ENCODE assay signal across 1 cellular context in genomic region chr13:95180513-95181245, GRCh38.
TF ChIP-seq lines count a peak whose summit lies in the region.

No MANE protein-coding gene starts in this region.

TF ChIP-seq in HepG2, 621 proteins besides CTCF, POLR2A, EP300 and RAD21 (continued from another document and continues in another):
- TF ChIP-seq, protein P1, sequence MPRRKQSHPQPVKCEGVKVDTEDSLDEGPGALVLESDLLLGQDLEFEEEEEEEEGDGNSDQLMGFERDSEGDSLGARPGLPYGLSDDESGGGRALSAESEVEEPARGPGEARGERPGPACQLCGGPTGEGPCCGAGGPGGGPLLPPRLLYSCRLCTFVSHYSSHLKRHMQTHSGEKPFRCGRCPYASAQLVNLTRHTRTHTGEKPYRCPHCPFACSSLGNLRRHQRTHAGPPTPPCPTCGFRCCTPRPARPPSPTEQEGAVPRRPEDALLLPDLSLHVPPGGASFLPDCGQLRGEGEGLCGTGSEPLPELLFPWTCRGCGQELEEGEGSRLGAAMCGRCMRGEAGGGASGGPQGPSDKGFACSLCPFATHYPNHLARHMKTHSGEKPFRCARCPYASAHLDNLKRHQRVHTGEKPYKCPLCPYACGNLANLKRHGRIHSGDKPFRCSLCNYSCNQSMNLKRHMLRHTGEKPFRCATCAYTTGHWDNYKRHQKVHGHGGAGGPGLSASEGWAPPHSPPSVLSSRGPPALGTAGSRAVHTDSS (CRISPR knock-in tag; conservative IDR thresholded peaks at IDR 0.05) = no peak
- TF ChIP-seq ZNF891 (CRISPR knock-in tag; IDR thresholded peaks at IDR 0.05) = no peak
- 0 out of 2 replicates have a peak, but pooled peaks have one; percentile 71 for TF ChIP-seq ZSCAN9 (CRISPR knock-in tag; IDR thresholded peaks at IDR 0.05; ENCODE audit: borderline replicate concordance)
- no peak for TF ChIP-seq SOX6 (IDR thresholded peaks at IDR 0.05)
- TF ChIP-seq SOX6 (CRISPR knock-in tag; IDR thresholded peaks at IDR 0.05) = peak; percentile 70
- TF ChIP-seq CSRNP1 (CRISPR knock-in tag; IDR thresholded peaks at IDR 0.05) = no peak
- TF ChIP-seq, protein P2, sequence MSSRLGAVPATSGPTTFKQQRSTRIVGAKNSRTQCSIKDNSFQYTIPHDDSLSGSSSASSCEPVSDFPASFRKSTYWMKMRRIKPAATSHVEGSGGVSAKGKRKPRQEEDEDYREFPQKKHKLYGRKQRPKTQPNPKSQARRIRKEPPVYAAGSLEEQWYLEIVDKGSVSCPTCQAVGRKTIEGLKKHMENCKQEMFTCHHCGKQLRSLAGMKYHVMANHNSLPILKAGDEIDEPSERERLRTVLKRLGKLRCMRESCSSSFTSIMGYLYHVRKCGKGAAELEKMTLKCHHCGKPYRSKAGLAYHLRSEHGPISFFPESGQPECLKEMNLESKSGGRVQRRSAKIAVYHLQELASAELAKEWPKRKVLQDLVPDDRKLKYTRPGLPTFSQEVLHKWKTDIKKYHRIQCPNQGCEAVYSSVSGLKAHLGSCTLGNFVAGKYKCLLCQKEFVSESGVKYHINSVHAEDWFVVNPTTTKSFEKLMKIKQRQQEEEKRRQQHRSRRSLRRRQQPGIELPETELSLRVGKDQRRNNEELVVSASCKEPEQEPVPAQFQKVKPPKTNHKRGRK (CRISPR knock-in tag; IDR thresholded peaks at IDR 0.05) = no peak
- no peak for TF ChIP-seq ZNF503 (CRISPR knock-in tag; IDR thresholded peaks at IDR 0.05)
- TF ChIP-seq YEATS2 (CRISPR knock-in tag; IDR thresholded peaks at IDR 0.05; ENCODE audit: borderline replicate concordance) = no peak
- no peak for TF ChIP-seq ZSCAN31 (CRISPR knock-in tag; IDR thresholded peaks at IDR 0.05; ENCODE audit: low read depth)
- no peak for TF ChIP-seq AHR (CRISPR knock-in tag; IDR thresholded peaks at IDR 0.05)
- no peak for TF ChIP-seq ISX (CRISPR knock-in tag; conservative IDR thresholded peaks at IDR 0.05)
- TF ChIP-seq EHMT2 (IDR thresholded peaks at IDR 0.05; ENCODE audit: borderline replicate concordance, low read depth, low read length) = no peak
- no peak for TF ChIP-seq MXD4 (CRISPR knock-in tag; IDR thresholded peaks at IDR 0.05)
- TF ChIP-seq HOXA5 (CRISPR knock-in tag; IDR thresholded peaks at IDR 0.05) = no peak
- TF ChIP-seq FOXO4 (CRISPR knock-in tag; conservative IDR thresholded peaks at IDR 0.05) = no peak
- TF ChIP-seq CHD2 (IDR thresholded peaks at IDR 0.05; ENCODE audit: low read depth, low read length) = no peak
- no peak for TF ChIP-seq KDM1A (CRISPR knock-in tag; IDR thresholded peaks at IDR 0.05)
- no peak for TF ChIP-seq ZNF382 (CRISPR knock-in tag; IDR thresholded peaks at IDR 0.05; ENCODE audit: borderline replicate concordance)
- TF ChIP-seq MEIS2 (CRISPR knock-in tag; IDR thresholded peaks at IDR 0.05) = no peak
- no peak for TF ChIP-seq SMAD3 (CRISPR knock-in tag; IDR thresholded peaks at IDR 0.05)
- TF ChIP-seq POLR2G (IDR thresholded peaks at IDR 0.05; ENCODE audit: low read depth, low read length) = no peak
- TF ChIP-seq MLXIP (CRISPR knock-in tag; IDR thresholded peaks at IDR 0.05; ENCODE audit: borderline replicate concordance) = no peak
- TF ChIP-seq MAX (IDR thresholded peaks at IDR 0.05) = 0 out of 2 replicates have a peak, but pooled peaks have one; percentile 18
- no peak for TF ChIP-seq ZBTB1 (CRISPR knock-in tag; IDR thresholded peaks at IDR 0.05; ENCODE audit: borderline replicate concordance)
- peak; percentile 64 for TF ChIP-seq SKI (IDR thresholded peaks at IDR 0.05; ENCODE audit: partially characterized antibody)
- no peak for TF ChIP-seq ZNF160 (CRISPR knock-in tag; IDR thresholded peaks at IDR 0.05)
- TF ChIP-seq KDM5B (CRISPR knock-in tag; IDR thresholded peaks at IDR 0.05; ENCODE audit: borderline replicate concordance) = no peak
- TF ChIP-seq ZFP36L1 (CRISPR knock-in tag; IDR thresholded peaks at IDR 0.05) = no peak
- TF ChIP-seq NR2F6 (IDR thresholded peaks at IDR 0.05) = no peak
- no peak for TF ChIP-seq NR2F6 (CRISPR knock-in tag; IDR thresholded peaks at IDR 0.05)
- peak; percentile 25; the same call in 1 of the 2 replicates for TF ChIP-seq FOSL2 (CRISPR knock-in tag; IDR thresholded peaks at IDR 0.05)
- no peak for TF ChIP-seq KLF16 (CRISPR knock-in tag; IDR thresholded peaks at IDR 0.05)
- no peak for TF ChIP-seq DMAP1 (CRISPR knock-in tag; IDR thresholded peaks at IDR 0.05)
- no peak for TF ChIP-seq NFIB (CRISPR knock-in tag; IDR thresholded peaks at IDR 0.05; ENCODE audit: borderline replicate concordance)
- no peak for TF ChIP-seq ZNF101 (CRISPR knock-in tag; IDR thresholded peaks at IDR 0.05; ENCODE audit: borderline replicate concordance, low read depth)
- no peak for TF ChIP-seq ADNP (CRISPR knock-in tag; IDR thresholded peaks at IDR 0.05)
- TF ChIP-seq SRSF1 (optimal IDR thresholded peaks at IDR 0.05; ENCODE audit: low read depth, low read length) = no peak
- TF ChIP-seq, protein P3, sequence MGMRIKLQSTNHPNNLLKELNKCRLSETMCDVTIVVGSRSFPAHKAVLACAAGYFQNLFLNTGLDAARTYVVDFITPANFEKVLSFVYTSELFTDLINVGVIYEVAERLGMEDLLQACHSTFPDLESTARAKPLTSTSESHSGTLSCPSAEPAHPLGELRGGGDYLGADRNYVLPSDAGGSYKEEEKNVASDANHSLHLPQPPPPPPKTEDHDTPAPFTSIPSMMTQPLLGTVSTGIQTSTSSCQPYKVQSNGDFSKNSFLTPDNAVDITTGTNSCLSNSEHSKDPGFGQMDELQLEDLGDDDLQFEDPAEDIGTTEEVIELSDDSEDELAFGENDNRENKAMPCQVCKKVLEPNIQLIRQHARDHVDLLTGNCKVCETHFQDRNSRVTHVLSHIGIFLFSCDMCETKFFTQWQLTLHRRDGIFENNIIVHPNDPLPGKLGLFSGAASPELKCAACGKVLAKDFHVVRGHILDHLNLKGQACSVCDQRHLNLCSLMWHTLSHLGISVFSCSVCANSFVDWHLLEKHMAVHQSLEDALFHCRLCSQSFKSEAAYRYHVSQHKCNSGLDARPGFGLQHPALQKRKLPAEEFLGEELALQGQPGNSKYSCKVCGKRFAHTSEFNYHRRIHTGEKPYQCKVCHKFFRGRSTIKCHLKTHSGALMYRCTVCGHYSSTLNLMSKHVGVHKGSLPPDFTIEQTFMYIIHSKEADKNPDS (CRISPR knock-in tag; IDR thresholded peaks at IDR 0.05) = no peak
- no peak for TF ChIP-seq KLF13 (CRISPR knock-in tag; IDR thresholded peaks at IDR 0.05)
- TF ChIP-seq, protein P4, sequence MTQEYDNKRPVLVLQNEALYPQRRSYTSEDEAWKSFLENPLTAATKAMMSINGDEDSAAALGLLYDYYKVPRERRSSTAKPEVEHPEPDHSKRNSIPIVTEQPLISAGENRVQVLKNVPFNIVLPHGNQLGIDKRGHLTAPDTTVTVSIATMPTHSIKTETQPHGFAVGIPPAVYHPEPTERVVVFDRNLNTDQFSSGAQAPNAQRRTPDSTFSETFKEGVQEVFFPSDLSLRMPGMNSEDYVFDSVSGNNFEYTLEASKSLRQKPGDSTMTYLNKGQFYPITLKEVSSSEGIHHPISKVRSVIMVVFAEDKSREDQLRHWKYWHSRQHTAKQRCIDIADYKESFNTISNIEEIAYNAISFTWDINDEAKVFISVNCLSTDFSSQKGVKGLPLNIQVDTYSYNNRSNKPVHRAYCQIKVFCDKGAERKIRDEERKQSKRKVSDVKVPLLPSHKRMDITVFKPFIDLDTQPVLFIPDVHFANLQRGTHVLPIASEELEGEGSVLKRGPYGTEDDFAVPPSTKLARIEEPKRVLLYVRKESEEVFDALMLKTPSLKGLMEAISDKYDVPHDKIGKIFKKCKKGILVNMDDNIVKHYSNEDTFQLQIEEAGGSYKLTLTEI (CRISPR knock-in tag; conservative IDR thresholded peaks at IDR 0.05) = no peak
- TF ChIP-seq ZGPAT (CRISPR knock-in tag; IDR thresholded peaks at IDR 0.05) = 0 out of 2 replicates have a peak, but pooled peaks have one; percentile 39
- TF ChIP-seq MTF2 (CRISPR knock-in tag; IDR thresholded peaks at IDR 0.05; ENCODE audit: borderline replicate concordance) = no peak
- peak; percentile 65; the same call in 1 of the 2 replicates for TF ChIP-seq RXRB (CRISPR knock-in tag; IDR thresholded peaks at IDR 0.05; ENCODE audit: borderline replicate concordance)
- TF ChIP-seq GZF1 (CRISPR knock-in tag; IDR thresholded peaks at IDR 0.05) = no peak
- TF ChIP-seq ZSCAN12 (CRISPR knock-in tag; IDR thresholded peaks at IDR 0.05) = no peak
- no peak for TF ChIP-seq ONECUT2 (CRISPR knock-in tag; IDR thresholded peaks at IDR 0.05)
- TF ChIP-seq KMT2A (CRISPR knock-in tag; IDR thresholded peaks at IDR 0.05) = no peak
- no peak for TF ChIP-seq FLYWCH1 (CRISPR knock-in tag; IDR thresholded peaks at IDR 0.05)
- TF ChIP-seq JUND (CRISPR knock-in tag; IDR thresholded peaks at IDR 0.05) = no peak
- TF ChIP-seq CBFB (CRISPR knock-in tag; IDR thresholded peaks at IDR 0.05) = no peak
- no peak for TF ChIP-seq SP4 (CRISPR knock-in tag; IDR thresholded peaks at IDR 0.05)
